ENCODE assay signal across 14 cellular contexts in genomic region chr2:68812256-68812655, GRCh38. TPM values are rescaled to one million over a fixed set of nuclear protein-coding genes. Genes with fewer than 3 reads are reported as not detected.
DNase-seq lines count a peak whose midpoint lies in the region; ATAC-seq lines count a peak whose summit lies in the region.
"Had no signal": no experiment of that assay in that cellular context is flagged by ENCODE, and none has a peak within 500 bp of the region (broad histone marks: within the 10 kb centered on the region; RNA-seq: fewer than 3 reads in every experiment).

No MANE protein-coding gene starts in this region.

- H3K27me3 Mint-ChIP-seq in activated CD4-positive, alpha-beta T cell treated with anti-CD3 and anti-CD28 coated beads, Interleukin-2, amount 10 ng/mL, durations not matched to agents 24 days and 14 days, result no peaks in the 10 kb centered on the region
- no peaks in the 10 kb centered on the region for H3K27me3 Mint-ChIP-seq in dendritic cell treated with granulocyte-macrophage colony-stimulating factor and Interleukin-4, amounts not matched to agents 40 ng/mL and 50 ng/mL, for 4 days

- no peaks in the 10 kb centered on the region for H3K9me3 Mint-ChIP-seq in activated CD4-positive, alpha-beta T cell treated with anti-CD3 and anti-CD28 coated beads, Interleukin-2, amount 10 ng/mL, durations not matched to agents 24 days and 14 days
- H3K9me3 Mint-ChIP-seq in dendritic cell treated with granulocyte-macrophage colony-stimulating factor and Interleukin-4, amounts not matched to agents 40 ng/mL and 50 ng/mL, for 4 days, result no peaks in the 10 kb centered on the region
- H3K9me3 Mint-ChIP-seq: activated T-helper 2 cell treated with anti-CD3 and anti-CD28 coated beads, Interferon-gamma antibody, Interleukin-2, Interleukin-4, amounts not matched to agents 10 μg/mL and 5 μg/mL and 100 μg/mL, durations not matched to agents 14 hours and 24 hours and 36 hours had no signal

- intact Hi-C loops in activated CD4-positive, alpha-beta T cell treated with anti-CD3 and anti-CD28 coated beads, Interleukin-2, amount 10 ng/mL, durations not matched to agents 24 days and 14 days (cut with micrococcal nuclease), result no loop called here
- intact Hi-C loops in dendritic cell treated with granulocyte-macrophage colony-stimulating factor and Interleukin-4, amounts not matched to agents 40 ng/mL and 50 ng/mL, for 4 days (cut with micrococcal nuclease), result no loop called here

- H3K27ac Mint-ChIP-seq in activated CD4-positive, alpha-beta T cell treated with anti-CD3 and anti-CD28 coated beads, Interleukin-2, amount 10 ng/mL, durations not matched to agents 24 days and 14 days, result peak overlapping the region; percentile 5
- peak overlapping the region; percentile 62 for H3K27ac Mint-ChIP-seq in dendritic cell treated with granulocyte-macrophage colony-stimulating factor and Interleukin-4, amounts not matched to agents 40 ng/mL and 50 ng/mL, for 4 days

- ATAC-seq in HG02623 (IDR thresholded peaks at IDR 0.05; ENCODE audit: unreplicated experiment), result no peak
- ATAC-seq: heart left ventricle, left cardiac atrium had no signal

- H3K4me1 Mint-ChIP-seq in activated CD4-positive, alpha-beta T cell treated with anti-CD3 and anti-CD28 coated beads, Interleukin-2, amount 10 ng/mL, durations not matched to agents 24 days and 14 days, result peaks cover 21% of the 10 kb centered on the region
- peaks cover 50% of the 10 kb centered on the region for H3K4me1 Mint-ChIP-seq in dendritic cell treated with granulocyte-macrophage colony-stimulating factor and Interleukin-4, amounts not matched to agents 40 ng/mL and 50 ng/mL, for 4 days (ENCODE audit: low read depth)

- no peak for DNase-seq in activated CD4-positive, alpha-beta T cell treated with anti-CD3 and anti-CD28 coated beads, Interleukin-2, amount 10 ng/mL, durations not matched to agents 24 days and 14 days
- DNase-seq in activated CD4-positive, alpha-beta T cell treated with anti-CD3 and anti-CD28 coated beads, Interleukin-2, amount 50 U/mL, for 1 hour, result no peak
- peak; percentile 83 for DNase-seq in NCI-H1694 (lab: John Stamatoyannopoulos, UW)
- DNase-seq in pons (ENCODE audit: low spot score), result peak; percentile 24
- DNase-seq in GM19238 (ENCODE audit: insufficient read length, low spot score), result no peak
- no peak for DNase-seq in NCI-H1417 (lab: John Stamatoyannopoulos, UW)
- DNase-seq: heart left ventricle, left cardiac atrium, SIG-M5, spleen, tibial artery had no signal

- H3K4me3 Mint-ChIP-seq in activated CD4-positive, alpha-beta T cell treated with anti-CD3 and anti-CD28 coated beads, Interleukin-2, amount 10 ng/mL, durations not matched to agents 24 days and 14 days, result no peak overlapping the region
- no peak overlapping the region for H3K4me3 Mint-ChIP-seq in dendritic cell treated with granulocyte-macrophage colony-stimulating factor and Interleukin-4, amounts not matched to agents 40 ng/mL and 50 ng/mL, for 4 days

- H3K36me3 Mint-ChIP-seq in activated CD4-positive, alpha-beta T cell treated with anti-CD3 and anti-CD28 coated beads, Interleukin-2, amount 10 ng/mL, durations not matched to agents 24 days and 14 days (ENCODE audit: low read depth), result peaks cover 69% of the 10 kb centered on the region
- H3K36me3 Mint-ChIP-seq in dendritic cell treated with granulocyte-macrophage colony-stimulating factor and Interleukin-4, amounts not matched to agents 40 ng/mL and 50 ng/mL, for 4 days (ENCODE audit: low read depth), result peaks cover 68% of the 10 kb centered on the region

RNA-seq across cellular contexts. Expression of gene BMP10, which starts 58.9 kb away (rescaled TPM):
- not detected in 2 replicates for total RNA-seq in activated CD4-positive, alpha-beta T cell treated with anti-CD3 and anti-CD28 coated beads, Interleukin-2, amount 10 ng/mL, durations not matched to agents 24 days and 14 days
- total RNA-seq: activated T-helper 2 cell treated with anti-CD3 and anti-CD28 coated beads, Interferon-gamma antibody, Interleukin-2, Interleukin-4, amounts not matched to agents 10 μg/mL and 5 μg/mL and 100 μg/mL, durations not matched to agents 14 hours and 24 hours and 36 hours; spleen had no signal

Comparison
In these comparisons a context has a peak if more than half of its experiments do, and no peak if none do; other contexts are left out.
1. DNase-seq: peak in NCI-H1694 (single experiment) and pons (single experiment); none in activated CD4-positive, alpha-beta T cell treated with anti-CD3 and anti-CD28 coated beads, Interleukin-2, amount 10 ng/mL, durations not matched to agents 24 days and 14 days (single experiment), activated CD4-positive, alpha-beta T cell treated with anti-CD3 and anti-CD28 coated beads, Interleukin-2, amount 50 U/mL, for 1 hour (single experiment), GM19238 (single experiment) and NCI-H1417 (0 of 3).